In the genomic region with DNA sequence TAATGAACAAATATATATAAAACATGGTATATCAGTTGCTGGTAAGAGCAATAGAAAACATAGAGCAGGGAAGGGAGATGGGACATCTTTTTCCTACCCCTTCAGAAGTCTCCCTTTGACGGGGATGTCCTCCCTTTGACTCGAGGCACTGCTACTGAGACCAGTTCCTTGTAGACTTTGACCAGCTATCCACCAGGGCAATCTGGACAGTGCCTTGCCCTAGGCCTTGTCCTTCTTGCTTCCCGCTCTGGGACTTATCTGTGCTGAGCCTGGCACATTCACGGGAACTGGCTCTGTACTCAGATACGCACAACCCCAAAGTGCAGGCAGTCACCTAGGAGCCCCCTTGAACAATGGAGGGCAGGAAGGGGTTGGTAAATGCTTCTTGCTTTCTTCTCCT, we compare ENCODE assay signal across 30 cellular contexts.
"Had no signal": no experiment of that assay in that cellular context is flagged by ENCODE, and none has a peak within 500 bp of the region (broad histone marks: within the 10 kb centered on the region; RNA-seq: fewer than 3 reads in every experiment).

No MANE protein-coding gene starts in this region.

- H3K27ac Mint-ChIP-seq: natural killer cell; nephron; neural progenitor cell; progenitor cell of endocrine pancreas; stimulated activated memory B cell treated with anti-CD40 and anti-IgM and Interleukin-4, amounts not matched to agents 10 μg/mL and 1 μg/mL and 100 μg/mL, for 72 hours; stimulated activated naive CD8-positive, alpha-beta T cell treated with anti-CD3 and anti-CD28 coated beads, Interleukin-15, amount 100 ng/mL, for 72 hours had no signal

- H3K27me3 Mint-ChIP-seq: progenitor cell of endocrine pancreas; stimulated activated memory B cell treated with anti-CD40 and anti-IgM and Interleukin-4, amounts not matched to agents 10 μg/mL and 1 μg/mL and 100 μg/mL, for 72 hours; stimulated activated naive CD8-positive, alpha-beta T cell treated with anti-CD3 and anti-CD28 coated beads, Interleukin-15, amount 100 ng/mL, for 72 hours had no signal

- H3K27ac ChIP-seq: neural progenitor cell, ovary, parathyroid adenoma, psoas muscle, right lobe of liver, sigmoid colon, spleen, suprapubic skin, testis, tibial artery, transverse colon, upper lobe of left lung, vagina had no signal

- H3K36me3 ChIP-seq: neural progenitor cell, ovary, right lobe of liver, sigmoid colon, spleen, suprapubic skin, tibial artery, transverse colon, upper lobe of left lung, vagina had no signal

- H3K4me3 Mint-ChIP-seq: natural killer cell; nephron; neural progenitor cell; stimulated activated memory B cell treated with anti-CD40 and anti-IgM and Interleukin-4, amounts not matched to agents 10 μg/mL and 1 μg/mL and 100 μg/mL, for 72 hours; stimulated activated naive CD8-positive, alpha-beta T cell treated with anti-CD3 and anti-CD28 coated beads, Interleukin-15, amount 100 ng/mL, for 72 hours had no signal

- H3K79me2 ChIP-seq: parathyroid adenoma had no signal

- H3K4me1 ChIP-seq: neural progenitor cell, parathyroid adenoma, psoas muscle, right lobe of liver, sigmoid colon, suprapubic skin, testis, tibial artery, transverse colon, upper lobe of left lung, vagina had no signal

- H3K27me3 ChIP-seq: neural progenitor cell, ovary, right lobe of liver, sigmoid colon, spleen, suprapubic skin, testis, tibial artery, transverse colon, upper lobe of left lung, vagina had no signal

- DNase-seq: natural killer cell; occipital lobe; ovary; posterior cingulate gyrus; psoas muscle; right cardiac atrium; right lobe of liver; sigmoid colon; spleen; stimulated activated CD4-positive, alpha-beta T cell treated with anti-CD3 and anti-CD28 coated beads, Interleukin-12 subunit alpha, Interleukin-12 subunit beta, amount 100 ng/mL, for 4 hours; stimulated activated CD4-positive, alpha-beta T cell treated with anti-CD3 and anti-CD28 coated beads, Interleukin-1b, Interleukin-23, amount 100 ng/mL, for 48 hours; stimulated activated CD4-positive, alpha-beta T cell treated with anti-CD3 and anti-CD28 coated beads, Interleukin-4, amount 100 ng/mL, for 1 hour; stimulated activated CD4-positive, alpha-beta T cell treated with anti-CD3 and anti-CD28 coated beads, Interleukin-4, amount 100 ng/mL, for 4 hours; stimulated activated CD8-positive, alpha-beta memory T cell treated with anti-CD3 and anti-CD28 coated beads, Interleukin-4, amount 100 ng/mL, for 48 hours; stimulated activated naive CD4-positive, alpha-beta T cell; stimulated activated naive CD8-positive, alpha-beta T cell treated with anti-CD3 and anti-CD28 coated beads, Interleukin-15, amount 100 ng/mL, for 72 hours; stimulated activated naive CD8-positive, alpha-beta T cell treated with anti-CD3 and anti-CD28 coated beads, Interleukin-15, Interleukin-2, amounts not matched to agents 100 U/mL and 50 U/mL, for 24 hours; substantia nigra; testis; tibial artery; transverse colon; upper lobe of left lung had no signal

- H3K4me2 ChIP-seq: neural progenitor cell, smooth muscle cell had no signal

- H3K9me3 ChIP-seq: ovary, psoas muscle, right lobe of liver, sigmoid colon, spleen, suprapubic skin, testis, tibial artery, transverse colon, upper lobe of left lung, vagina had no signal

- H2AFZ ChIP-seq: neural progenitor cell, parathyroid adenoma had no signal

- H3K4me3 ChIP-seq: neural progenitor cell, ovary, psoas muscle, right lobe of liver, sigmoid colon, smooth muscle cell, spleen, suprapubic skin, testis, tibial artery, transverse colon, upper lobe of left lung, vagina had no signal

- H3K4me1 Mint-ChIP-seq: nephron, neural progenitor cell had no signal

- H3K36me3 Mint-ChIP-seq: natural killer cell; neural progenitor cell; stimulated activated memory B cell treated with anti-CD40 and anti-IgM and Interleukin-4, amounts not matched to agents 10 μg/mL and 1 μg/mL and 100 μg/mL, for 72 hours had no signal

- H3K9ac ChIP-seq: neural progenitor cell, parathyroid adenoma had no signal

- H3K9me3 Mint-ChIP-seq: natural killer cell; nephron; neural progenitor cell; stimulated activated memory B cell treated with anti-CD40 and anti-IgM and Interleukin-4, amounts not matched to agents 10 μg/mL and 1 μg/mL and 100 μg/mL, for 72 hours; stimulated activated naive CD8-positive, alpha-beta T cell treated with anti-CD3 and anti-CD28 coated beads, Interleukin-15, amount 100 ng/mL, for 72 hours had no signal

- ATAC-seq: natural killer cell; psoas muscle; right cardiac atrium; right lobe of liver; stimulated activated memory B cell treated with anti-CD40 and anti-IgM and Interleukin-4, amounts not matched to agents 10 μg/mL and 1 μg/mL and 100 μg/mL, for 72 hours; stimulated activated naive CD8-positive, alpha-beta T cell treated with anti-CD3 and anti-CD28 coated beads, Interleukin-15, amount 100 ng/mL, for 72 hours; stimulated activated naive CD8-positive, alpha-beta T cell treated with anti-CD3 and anti-CD28 coated beads, Interleukin-15, Interleukin-2, amounts not matched to agents 100 U/mL and 50 U/mL, for 24 hours had no signal
